9 cellular contexts compared by ENCODE assay signal in genomic region chr7:44565795-44566559, GRCh38. TPM values are rescaled to one million over a fixed set of nuclear protein-coding genes. Genes with fewer than 3 reads are reported as not detected.
A peak's percentile ranks its signal among the peaks of the same experiment; 100 is the strongest.
DNase-seq lines count a peak whose midpoint lies in the region; ATAC-seq and TF ChIP-seq lines count a peak whose summit lies in the region.
"Had no signal": no experiment of that assay in that cellular context is flagged by ENCODE, and none has a peak within 500 bp of the region (broad histone marks: within the 10 kb centered on the region; RNA-seq: fewer than 3 reads in every experiment).

No MANE protein-coding gene starts in this region.

- intact Hi-C loops in Right ventricle myocardium superior (cut with DNase I) (loop anchor here (10.0 kb wide), 1 partner anchor 191 kb away; no protein-coding TSS in a partner anchor), heart right ventricle (cut with DNase I) (loop anchor here in 9 of 10 donors (2.0 to 10.0 kb wide), 6 partner anchors 81 to 331 kb away; no protein-coding TSS in a partner anchor)

- H3K4me3 ChIP-seq in right atrium auricular region (no peak overlapping the region), NB4 (ENCODE audit: low read depth, low read length) (no peak overlapping the region), heart right ventricle (no peak overlapping the region)
- H3K4me3 ChIP-seq: vagina had no signal

- no peak for DNase-seq in Right ventricle myocardium superior
- DNase-seq in right atrium auricular region (ENCODE audit: low spot score) = no peak
- DNase-seq in NB4 (ENCODE audit: low read depth) = peak; percentile 47
- no peak for DNase-seq in heart right ventricle
- no peak for DNase-seq in type B pancreatic cell (ENCODE audit: extremely low spot score, unreplicated experiment)
- no peak for DNase-seq in activated gamma-delta T cell treated with Interleukin-2 at 50 U/mL for 16 hours
- no peak for DNase-seq in globus pallidus (ENCODE audit: low spot score)
- DNase-seq in NCI-H345 treated with DMSO at 0.1 percent for 48 hours (lab: John Stamatoyannopoulos, UW; ENCODE audit: unreplicated experiment) = no peak

- peak in 1 of 2 donors; percentile 0 for TF ChIP-seq CTCF in right atrium auricular region (IDR thresholded peaks at IDR 0.05)
- TF ChIP-seq CTCF in NB4 (IDR thresholded peaks at IDR 0.05; ENCODE audit: low read depth, low read length) = no peak
- peak in 2 of 9 donors; percentile 13 to 33 for TF ChIP-seq CTCF in heart right ventricle (IDR thresholded peaks at IDR 0.05)
- peak; percentile 43 for TF ChIP-seq CTCF in type B pancreatic cell (conservative IDR thresholded peaks at IDR 0.05)

- H3K9me3 ChIP-seq in right atrium auricular region = no peaks in the 10 kb centered on the region
- no peaks in the 10 kb centered on the region for H3K9me3 ChIP-seq in heart right ventricle
- H3K9me3 ChIP-seq: vagina had no signal

- no peak for TF ChIP-seq POLR2A in NB4 (IDR thresholded peaks at IDR 0.05; ENCODE audit: extremely low read depth, insufficient read length)

- H3K27me3 Mint-ChIP-seq in type B pancreatic cell = no peaks in the 10 kb centered on the region

- peak overlapping the region; percentile 70 for H3K27ac Mint-ChIP-seq in type B pancreatic cell

- ATAC-seq in Right ventricle myocardium superior (ENCODE audit: poor library complexity) = peak; percentile 32
- peak; percentile 6 to 40 (median 28) for ATAC-seq in heart right ventricle

- H3K4me1 ChIP-seq in right atrium auricular region = peaks cover 0 to 12% of the 10 kb centered on the region in 2 donors
- peaks cover 0 to 14% (median 0%) of the 10 kb centered on the region in 9 donors for H3K4me1 ChIP-seq in heart right ventricle
- H3K4me1 ChIP-seq: vagina had no signal

- H3K36me3 Mint-ChIP-seq in type B pancreatic cell = peaks cover 17% of the 10 kb centered on the region

- no peaks in the 10 kb centered on the region for H3K9me3 Mint-ChIP-seq in type B pancreatic cell

- no peaks in the 10 kb centered on the region for H3K4me1 Mint-ChIP-seq in type B pancreatic cell (ENCODE audit: unreplicated experiment)

- H3K27me3 ChIP-seq in right atrium auricular region (no peaks in the 10 kb centered on the region), heart right ventricle (no peaks in the 10 kb centered on the region)
- H3K27me3 ChIP-seq: vagina had no signal

- 65 to 67% methylated on average over 16 of the region's 16 CpGs for WGBS in heart right ventricle, 2 donors

- H3K27ac ChIP-seq in right atrium auricular region (no peak overlapping the region), heart right ventricle (peak overlapping the region in 6 of 10 donors; percentile 1 to 53 (median 20))
- H3K27ac ChIP-seq: vagina had no signal

- H3K36me3 ChIP-seq in right atrium auricular region = peaks cover 64% of the 10 kb centered on the region
- peaks cover 0 to 81% (median 59%) of the 10 kb centered on the region in 9 donors for H3K36me3 ChIP-seq in heart right ventricle

- H3K4me3 Mint-ChIP-seq in type B pancreatic cell = no peak overlapping the region

RNA-seq across cellular contexts. Expression of gene DDX56, which starts 7.7 kb away (rescaled TPM):
- total RNA-seq in Right ventricle myocardium superior (25.4 TPM), right atrium auricular region (10 to 100 TPM; 24.4 to 28.1 TPM), heart right ventricle (10 to 100 TPM; 23.2 to 40.7 (median 27.4) TPM), type B pancreatic cell (ENCODE audit: low replicate concordance) (86.5 and 100 TPM in 2 replicates)
- 100 to 1,000 TPM in 1 of 2 donors, 10 to 100 TPM in 1; 40.1 to 100 TPM for polyA plus RNA-seq in heart right ventricle

RNA-seq across cellular contexts. Expression of gene TMED4, which starts 16.1 kb away (rescaled TPM):
- total RNA-seq in Right ventricle myocardium superior (47.6 TPM), right atrium auricular region (100 to 1,000 TPM; 113 to 120 TPM), heart right ventricle (10 to 100 TPM; 55.4 to 81.4 (median 69.4) TPM), type B pancreatic cell (ENCODE audit: low replicate concordance) (92.8 and 97.1 TPM in 2 replicates)
- 10 to 100 TPM; 42.9 to 45.6 TPM for polyA plus RNA-seq in heart right ventricle

RNA-seq across cellular contexts. Expression of gene NPC1L1, which starts 24.8 kb away (rescaled TPM):
- 0.13 TPM for total RNA-seq in Right ventricle myocardium superior
- total RNA-seq in right atrium auricular region = not detected
- total RNA-seq in heart right ventricle = under 1 TPM in 9 of 10 donors, not detected in 1; 0.06 to 0.29 (median 0.12) TPM
- under 1 TPM; under 0.01 to 0.15 TPM for polyA plus RNA-seq in heart right ventricle
- total RNA-seq in type B pancreatic cell (ENCODE audit: low replicate concordance) = 8.8 and 11.0 TPM in 2 replicates

RNA-seq across cellular contexts. Expression of gene OGDH, which starts 40.5 kb away (rescaled TPM):
- total RNA-seq in Right ventricle myocardium superior (664 TPM), right atrium auricular region (100 to 1,000 TPM; 277 to 390 TPM), heart right ventricle (100 to 1,000 TPM; 500 to 724 (median 679) TPM), type B pancreatic cell (ENCODE audit: low replicate concordance) (92.8 and 122 TPM in 2 replicates)
- polyA plus RNA-seq in heart right ventricle = 100 to 1,000 TPM; 202 to 421 TPM

Comparison
In these comparisons a context has a peak if more than half of its experiments do, and no peak if none do; other contexts are left out.
1. H3K27ac ChIP-seq: peak in heart right ventricle (6 of 10); none in right atrium auricular region (0 of 2).